In the genomic region with DNA sequence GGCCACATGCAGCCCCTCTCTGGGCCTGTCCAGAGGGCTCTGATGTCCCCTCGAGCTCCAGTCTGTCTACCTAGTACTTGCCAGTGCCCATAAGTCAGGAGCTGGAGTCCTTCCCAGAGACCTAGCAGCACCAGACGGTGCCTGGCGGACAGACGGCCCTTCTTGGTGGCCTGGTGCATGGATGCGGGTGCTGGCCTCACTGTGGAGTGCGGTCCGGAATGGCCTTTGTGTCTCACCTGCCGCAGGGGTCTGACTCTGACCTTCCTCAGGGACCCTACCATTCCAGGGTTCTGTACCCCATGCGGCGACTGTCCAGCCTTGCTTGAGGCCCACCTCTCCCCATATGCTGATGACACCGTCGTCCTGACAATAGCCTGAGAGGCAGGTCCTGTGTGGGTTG, we compare ENCODE assay signal across 2 cellular contexts.
TF ChIP-seq lines count a peak whose summit lies in the region.

No MANE protein-coding gene starts in this region.

TF ChIP-seq in HepG2, 621 proteins besides CTCF, POLR2A, EP300 and RAD21 (continued from another document):
- no peak for TF ChIP-seq RERE (CRISPR knock-in tag; IDR thresholded peaks at IDR 0.05; ENCODE audit: low read depth)
- no peak for TF ChIP-seq ZBTB21 (CRISPR knock-in tag; IDR thresholded peaks at IDR 0.05)
- no peak for TF ChIP-seq ARID2 (CRISPR knock-in tag; IDR thresholded peaks at IDR 0.05; ENCODE audit: borderline replicate concordance)

TF ChIP-seq in WTC11, 78 proteins besides CTCF, POLR2A, EP300 and RAD21:
- TF ChIP-seq, protein P1, sequence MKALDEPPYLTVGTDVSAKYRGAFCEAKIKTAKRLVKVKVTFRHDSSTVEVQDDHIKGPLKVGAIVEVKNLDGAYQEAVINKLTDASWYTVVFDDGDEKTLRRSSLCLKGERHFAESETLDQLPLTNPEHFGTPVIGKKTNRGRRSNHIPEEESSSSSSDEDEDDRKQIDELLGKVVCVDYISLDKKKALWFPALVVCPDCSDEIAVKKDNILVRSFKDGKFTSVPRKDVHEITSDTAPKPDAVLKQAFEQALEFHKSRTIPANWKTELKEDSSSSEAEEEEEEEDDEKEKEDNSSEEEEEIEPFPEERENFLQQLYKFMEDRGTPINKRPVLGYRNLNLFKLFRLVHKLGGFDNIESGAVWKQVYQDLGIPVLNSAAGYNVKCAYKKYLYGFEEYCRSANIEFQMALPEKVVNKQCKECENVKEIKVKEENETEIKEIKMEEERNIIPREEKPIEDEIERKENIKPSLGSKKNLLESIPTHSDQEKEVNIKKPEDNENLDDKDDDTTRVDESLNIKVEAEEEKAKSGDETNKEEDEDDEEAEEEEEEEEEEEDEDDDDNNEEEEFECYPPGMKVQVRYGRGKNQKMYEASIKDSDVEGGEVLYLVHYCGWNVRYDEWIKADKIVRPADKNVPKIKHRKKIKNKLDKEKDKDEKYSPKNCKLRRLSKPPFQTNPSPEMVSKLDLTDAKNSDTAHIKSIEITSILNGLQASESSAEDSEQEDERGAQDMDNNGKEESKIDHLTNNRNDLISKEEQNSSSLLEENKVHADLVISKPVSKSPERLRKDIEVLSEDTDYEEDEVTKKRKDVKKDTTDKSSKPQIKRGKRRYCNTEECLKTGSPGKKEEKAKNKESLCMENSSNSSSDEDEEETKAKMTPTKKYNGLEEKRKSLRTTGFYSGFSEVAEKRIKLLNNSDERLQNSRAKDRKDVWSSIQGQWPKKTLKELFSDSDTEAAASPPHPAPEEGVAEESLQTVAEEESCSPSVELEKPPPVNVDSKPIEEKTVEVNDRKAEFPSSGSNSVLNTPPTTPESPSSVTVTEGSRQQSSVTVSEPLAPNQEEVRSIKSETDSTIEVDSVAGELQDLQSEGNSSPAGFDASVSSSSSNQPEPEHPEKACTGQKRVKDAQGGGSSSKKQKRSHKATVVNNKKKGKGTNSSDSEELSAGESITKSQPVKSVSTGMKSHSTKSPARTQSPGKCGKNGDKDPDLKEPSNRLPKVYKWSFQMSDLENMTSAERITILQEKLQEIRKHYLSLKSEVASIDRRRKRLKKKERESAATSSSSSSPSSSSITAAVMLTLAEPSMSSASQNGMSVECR (CRISPR knock-in tag; IDR thresholded peaks at IDR 0.05; ENCODE audit: borderline replicate concordance), result no peak
- TF ChIP-seq TEAD4 (CRISPR knock-in tag; IDR thresholded peaks at IDR 0.05), result no peak
